Comparison of ENCODE assay signal across 8 cellular contexts in genomic region chr1:165871311-165872067, GRCh38.
A peak's percentile ranks its signal among the peaks of the same experiment; 100 is the strongest.
DNase-seq lines count a peak whose midpoint lies in the region; ATAC-seq and TF ChIP-seq lines count a peak whose summit lies in the region.

No MANE protein-coding gene starts in this region.

- peak; percentile 19 for TF ChIP-seq CTCF in epithelial cell of esophagus (IDR thresholded peaks at IDR 0.05; ENCODE audit: insufficient read depth, low read depth, low read length, missing control alignments)

- peak; percentile 13 to 25 for DNase-seq in activated CD4-positive, alpha-beta T cell treated with anti-CD3 and anti-CD28 coated beads for 24 hours (ENCODE audit: low read depth in 2 of 2)
- DNase-seq in activated CD4-positive, alpha-beta T cell treated with anti-CD3 and anti-CD28 coated beads for 1 hour: no peak
- DNase-seq in NAMALWA (ENCODE audit: low spot score): peak; percentile 93
- peak; percentile 14 to 30 for DNase-seq in activated CD4-positive, alpha-beta T cell treated with anti-CD3 and anti-CD28 coated beads, Interleukin-2, amount 50 U/mL, for 4 hours
- DNase-seq in epithelial cell of esophagus (ENCODE audit: low read depth): peak; percentile 46
- DNase-seq in pons (ENCODE audit: low spot score): peak; percentile 90
- no peak for DNase-seq in hepatic stellate cell (ENCODE audit: low spot score)

- no peak overlapping the region for H3K4me3 ChIP-seq in epithelial cell of esophagus (ENCODE audit: low read length)

- ATAC-seq in HG02588 (IDR thresholded peaks at IDR 0.05; ENCODE audit: unreplicated experiment): peak; percentile 84

Comparison
In these comparisons a context has a peak if more than half of its experiments do, and no peak if none do; other contexts are left out.
1. DNase-seq: peak in activated CD4-positive, alpha-beta T cell treated with anti-CD3 and anti-CD28 coated beads for 24 hours (2 of 2), NAMALWA (single experiment), activated CD4-positive, alpha-beta T cell treated with anti-CD3 and anti-CD28 coated beads, Interleukin-2, amount 50 U/mL, for 4 hours (2 of 2), epithelial cell of esophagus (single experiment) and pons (single experiment); none in activated CD4-positive, alpha-beta T cell treated with anti-CD3 and anti-CD28 coated beads for 1 hour (single experiment) and hepatic stellate cell (single experiment).